Comparison of ENCODE assay signal across 15 cellular contexts in genomic region chr11:83835423-83835822, GRCh38.
A peak's percentile ranks its signal among the peaks of the same experiment; 100 is the strongest.
DNase-seq lines count a peak whose midpoint lies in the region; ATAC-seq and TF ChIP-seq lines count a peak whose summit lies in the region.
"Had no signal": no experiment of that assay in that cellular context is flagged by ENCODE, and none has a peak within 500 bp of the region (broad histone marks: within the 10 kb centered on the region; RNA-seq: fewer than 3 reads in every experiment).

No MANE protein-coding gene starts in this region.

- H3K4me3 ChIP-seq in brain microvascular endothelial cell (ENCODE audit: low read depth, low read length) = no peak overlapping the region
- H3K4me3 ChIP-seq: cardiac muscle cell, mucosa of descending colon had no signal

- H3K36me3 ChIP-seq in brain microvascular endothelial cell (replicated peaks) = no peaks in the 10 kb centered on the region
- H3K36me3 ChIP-seq: cardiac muscle cell had no signal

- H3K27ac ChIP-seq in brain microvascular endothelial cell = no peak overlapping the region
- H3K27ac ChIP-seq: cardiac muscle cell had no signal

- DNase-seq in inferior parietal cortex (ENCODE audit: extremely low spot score) (peak; percentile 57), middle frontal gyrus (ENCODE audit: extremely low spot score, low spot score) (no peak), D341Med (ENCODE audit: low spot score) (no peak), brain microvascular endothelial cell (no peak), HUDEP-2 (lab: John Stamatoyannopoulos, UW; ENCODE audit: unreplicated experiment in 76 of 76) (no peak)
- DNase-seq: activated CD8-positive, alpha-beta memory T cell treated with anti-CD3 and anti-CD28 coated beads for 24 hours; CD8-positive, alpha-beta memory T cell; mucosa of descending colon; NCI-H1092; Right ventricle myocardium superior; trophoblast cell had no signal

- TF ChIP-seq CTCF in brain microvascular endothelial cell (IDR thresholded peaks at IDR 0.05; ENCODE audit: low read depth, low read length, missing control alignments) = no peak

- peaks cover 1% of the 10 kb centered on the region for H3K27me3 ChIP-seq in brain microvascular endothelial cell (replicated peaks)
- H3K27me3 ChIP-seq: cardiac muscle cell had no signal

- in situ Hi-C loops in brain microvascular endothelial cell (cut with HindIII; ENCODE audit: low pct_ligation_motif_present, low sequenced_read_pairs) = no loop called here

- ATAC-seq in GM18868 (IDR thresholded peaks at IDR 0.05; ENCODE audit: unreplicated experiment) = peak; percentile 62
- peak; percentile 76 for ATAC-seq in GM21723 (IDR thresholded peaks at IDR 0.05; ENCODE audit: unreplicated experiment)
- peak; percentile 82 for ATAC-seq in HG03342 (IDR thresholded peaks at IDR 0.05; ENCODE audit: unreplicated experiment)
- ATAC-seq: mucosa of descending colon had no signal
